ENCODE assay signal across 21 cellular contexts in genomic region chr13:51848674-51849073, GRCh38. TPM values are rescaled to one million over a fixed set of nuclear protein-coding genes. Genes with fewer than 3 reads are reported as not detected.
A peak's percentile ranks its signal among the peaks of the same experiment; 100 is the strongest.
DNase-seq lines count a peak whose midpoint lies in the region; ATAC-seq and TF ChIP-seq lines count a peak whose summit lies in the region.
"Had no signal": no experiment of that assay in that cellular context is flagged by ENCODE, and none has a peak within 500 bp of the region (broad histone marks: within the 10 kb centered on the region; RNA-seq: fewer than 3 reads in every experiment).

No MANE protein-coding gene starts in this region.

- DNase-seq in AG10803 (ENCODE audit: low read depth) (peak; percentile 29), M059J (ENCODE audit: low read depth) (peak; percentile 66), choroid plexus epithelial cell (ENCODE audit: low read depth) (peak; percentile 54), kidney glomerular epithelial cell (lab: John Stamatoyannopoulos, UW) (peak; percentile 29), posterior cingulate gyrus (no peak), psoas muscle (no peak), HuH-7.5 (ENCODE audit: low spot score) (no peak)
- DNase-seq: activated CD4-positive, alpha-beta T cell treated with anti-CD3 and anti-CD28 coated beads, Interleukin-2, amount 10 ng/mL, durations not matched to agents 24 days and 14 days; activated CD8-positive, alpha-beta memory T cell treated with anti-CD3 and anti-CD28 coated beads, Interleukin-2, amount 50 U/mL, for 48 hours; activated gamma-delta T cell; CD8-positive, alpha-beta memory T cell; DMS79 treated with DMSO at 0.1 percent for 48 hours; NCI-H1092 treated with DMSO at 0.1 percent for 48 hours; NCI-H2107; NCI-H510A treated with DMSO at 0.1 percent for 48 hours; T-cell had no signal

- 62 to 75% (median 65%) methylated on average over 4 of the region's 4 CpGs for WGBS in psoas muscle, 3 donors

- no peaks in the 10 kb centered on the region for H3K36me3 ChIP-seq in psoas muscle (ENCODE audit: insufficient read depth in 1 of 2, low read depth in 1 of 2)
- H3K36me3 ChIP-seq: vagina had no signal

- ATAC-seq in psoas muscle (no peak), HG02798 (IDR thresholded peaks at IDR 0.05; ENCODE audit: poor library complexity, unreplicated experiment) (no peak)
- ATAC-seq: left lobe of liver, T-cell had no signal

- H3K4me3 ChIP-seq in AG10803 (ENCODE audit: low read length) (no peak overlapping the region), choroid plexus epithelial cell (ENCODE audit: low read depth, low read length) (no peak overlapping the region), psoas muscle (no peak overlapping the region)
- H3K4me3 ChIP-seq: vagina had no signal

- no peaks in the 10 kb centered on the region for H3K4me1 ChIP-seq in psoas muscle
- H3K4me1 ChIP-seq: vagina had no signal

- intact Hi-C loops in posterior cingulate gyrus (cut with DNase I) = loop anchor here (5.0 kb wide), 1 partner anchor 279 kb away; the partner anchor contains the start of gene NEK5
- intact Hi-C loops in psoas muscle (cut with DNase I) = no loop called here

- H3K27ac ChIP-seq in psoas muscle = no peak overlapping the region
- H3K27ac ChIP-seq: vagina had no signal

- no peaks in the 10 kb centered on the region for H3K9me3 ChIP-seq in psoas muscle
- H3K9me3 ChIP-seq: vagina had no signal

- no peaks in the 10 kb centered on the region for H3K27me3 ChIP-seq in psoas muscle (ENCODE audit: insufficient read depth in 3 of 3, low read length in 2 of 3)
- H3K27me3 ChIP-seq: vagina had no signal

- TF ChIP-seq CTCF in AG10803 (conservative IDR thresholded peaks at IDR 0.05; ENCODE audit: low read length) = no peak
- no peak for TF ChIP-seq CTCF in choroid plexus epithelial cell (conservative IDR thresholded peaks at IDR 0.05; ENCODE audit: low read depth, low read length)
- TF ChIP-seq CTCF in psoas muscle (IDR thresholded peaks at IDR 0.05) = no peak

RNA-seq across cellular contexts. Expression of gene TMEM272, which starts 3.7 kb away (rescaled TPM):
- total RNA-seq in M059J (2014; rRNA removed; shearing (Covaris generic)) = not detected in 2 replicates
- total RNA-seq in psoas muscle = under 1 TPM in 3 of 4 donors, not detected in 1; 0.30 to 0.49 (median 0.30) TPM
- under 1 TPM; 0.17 to 0.25 (median 0.18) TPM for polyA plus RNA-seq in psoas muscle
- total RNA-seq: glomerular endothelial cell had no signal

RNA-seq across cellular contexts. Expression of gene CCDC70, which starts 13.1 kb away (rescaled TPM):
- total RNA-seq in M059J (2014; rRNA removed; shearing (Covaris generic)) = 0.34 TPM in 1 of 2 replicates, not detected in the other
- not detected for total RNA-seq in psoas muscle
- not detected for polyA plus RNA-seq in psoas muscle
- total RNA-seq: activated CD4-positive, alpha-beta T cell treated with anti-CD3 and anti-CD28 coated beads, Interleukin-2, amount 10 ng/mL, durations not matched to agents 24 days and 14 days; CD8-positive, alpha-beta memory T cell; glomerular endothelial cell; left lobe of liver; mononuclear cell; T-cell; vagina had no signal
- polyA plus RNA-seq: CD8-positive, alpha-beta memory T cell had no signal

RNA-seq across cellular contexts. Expression of gene DHRS12, which starts 44.7 kb away (rescaled TPM):
- 2.1 and 2.2 TPM in 2 replicates for total RNA-seq in M059J (2014; rRNA removed; shearing (Covaris generic))
- total RNA-seq in psoas muscle = 10 to 100 TPM in 1 of 4 donors, 1 to 10 TPM in 3; 4.1 to 10.1 (median 6.9) TPM
- polyA plus RNA-seq in psoas muscle = 1 to 10 TPM; 3.4 to 4.9 (median 3.4) TPM

Comparison
In these comparisons a context has a peak if more than half of its experiments do, and no peak if none do; other contexts are left out.
1. DNase-seq: peak in AG10803 (single experiment), M059J (single experiment), choroid plexus epithelial cell (single experiment) and kidney glomerular epithelial cell (single experiment); none in posterior cingulate gyrus (0 of 10), psoas muscle (0 of 2) and HuH-7.5 (single experiment).